ENCODE assay signal across 21 cellular contexts in genomic region chr2:42767899-42768705, GRCh38. TPM values are rescaled to one million over a fixed set of nuclear protein-coding genes. Genes with fewer than 3 reads are reported as not detected.
"Had no signal": no experiment of that assay in that cellular context is flagged by ENCODE, and none has a peak within 500 bp of the region (broad histone marks: within the 10 kb centered on the region; RNA-seq: fewer than 3 reads in every experiment).

No MANE protein-coding gene starts in this region.

- H3K27ac ChIP-seq: right atrium auricular region, stomach had no signal

- H3K4me1 ChIP-seq: right atrium auricular region had no signal

- H3K27me3 ChIP-seq: right atrium auricular region, stomach had no signal

- FAIRE-seq: small intestine, TTC549 had no signal

- H3K9me3 Mint-ChIP-seq: activated CD8-positive, alpha-beta T cell treated with anti-CD3 and anti-CD28 coated beads for 36 hours; activated naive CD8-positive, alpha-beta T cell treated with anti-CD3 and anti-CD28 coated beads, Interleukin-2, amount 10 ng/mL, durations not matched to agents 7 days and 5 days; activated T-cell treated with anti-CD3 and anti-CD28 coated beads, Interleukin-2, amount 50 U/mL, for 72 hours; brain; central memory CD8-positive, alpha-beta T cell; natural killer cell treated with Interleukin-12 subunit alpha and Interleukin-12 subunit beta and Interleukin-15 and Interleukin-18, amount 100 ng/mL, for 72 hours; WTC11 had no signal

- H3K4me3 ChIP-seq: right atrium auricular region, stomach had no signal

- DNase-seq: activated CD4-positive, alpha-beta T cell treated with anti-CD3 and anti-CD28 coated beads for 4 hours; activated CD8-positive, alpha-beta T cell treated with anti-CD3 and anti-CD28 coated beads for 36 hours; activated gamma-delta T cell treated with Interleukin-2 at 50 U/mL for 16 hours; activated naive CD8-positive, alpha-beta T cell treated with anti-CD3 and anti-CD28 coated beads, Interleukin-2, amount 10 ng/mL, durations not matched to agents 7 days and 5 days; activated T-cell treated with anti-CD3 and anti-CD28 coated beads, Interleukin-2, amount 50 U/mL, for 72 hours; effector memory CD4-positive, alpha-beta T cell; foreskin melanocyte; kidney glomerular epithelial cell; left ventricle myocardium superior; occipital lobe; small intestine; stimulated activated CD4-positive, alpha-beta T cell treated with anti-CD3 and anti-CD28 coated beads, Interleukin-4, amount 100 ng/mL, for 4 hours; stomach; T-helper 2 cell had no signal

- H3K9me3 ChIP-seq: right atrium auricular region, stomach had no signal

- H3K4me3 Mint-ChIP-seq: activated CD8-positive, alpha-beta T cell treated with anti-CD3 and anti-CD28 coated beads for 36 hours; activated naive CD8-positive, alpha-beta T cell treated with anti-CD3 and anti-CD28 coated beads, Interleukin-2, amount 10 ng/mL, durations not matched to agents 7 days and 5 days; activated T-cell treated with anti-CD3 and anti-CD28 coated beads, Interleukin-2, amount 50 U/mL, for 72 hours; brain; central memory CD8-positive, alpha-beta T cell; natural killer cell treated with Interleukin-12 subunit alpha and Interleukin-12 subunit beta and Interleukin-15 and Interleukin-18, amount 100 ng/mL, for 72 hours; WTC11 had no signal

- H3K27me3 Mint-ChIP-seq: activated CD8-positive, alpha-beta T cell treated with anti-CD3 and anti-CD28 coated beads for 36 hours; activated naive CD8-positive, alpha-beta T cell treated with anti-CD3 and anti-CD28 coated beads, Interleukin-2, amount 10 ng/mL, durations not matched to agents 7 days and 5 days; brain; central memory CD8-positive, alpha-beta T cell; natural killer cell treated with Interleukin-12 subunit alpha and Interleukin-12 subunit beta and Interleukin-15 and Interleukin-18, amount 100 ng/mL, for 72 hours; progenitor cell of endocrine pancreas had no signal

- H3K27ac Mint-ChIP-seq: activated CD8-positive, alpha-beta T cell treated with anti-CD3 and anti-CD28 coated beads for 36 hours; activated naive CD8-positive, alpha-beta T cell treated with anti-CD3 and anti-CD28 coated beads, Interleukin-2, amount 10 ng/mL, durations not matched to agents 7 days and 5 days; activated T-cell treated with anti-CD3 and anti-CD28 coated beads, Interleukin-2, amount 50 U/mL, for 72 hours; brain; natural killer cell treated with Interleukin-12 subunit alpha and Interleukin-12 subunit beta and Interleukin-15 and Interleukin-18, amount 100 ng/mL, for 72 hours; progenitor cell of endocrine pancreas; WTC11 had no signal

- H3K36me3 ChIP-seq: right atrium auricular region had no signal

- H3K4me1 Mint-ChIP-seq: brain; central memory CD8-positive, alpha-beta T cell had no signal

- H3K36me3 Mint-ChIP-seq: activated naive CD8-positive, alpha-beta T cell treated with anti-CD3 and anti-CD28 coated beads, Interleukin-2, amount 10 ng/mL, durations not matched to agents 7 days and 5 days; brain; natural killer cell treated with Interleukin-12 subunit alpha and Interleukin-12 subunit beta and Interleukin-15 and Interleukin-18, amount 100 ng/mL, for 72 hours had no signal

- ATAC-seq: activated CD8-positive, alpha-beta T cell treated with anti-CD3 and anti-CD28 coated beads for 36 hours; activated T-cell treated with anti-CD3 and anti-CD28 coated beads, Interleukin-2, amount 50 U/mL, for 72 hours; left ventricle myocardium superior; natural killer cell treated with Interleukin-12 subunit alpha and Interleukin-12 subunit beta and Interleukin-15 and Interleukin-18, amount 100 ng/mL, for 72 hours; WTC11 had no signal

RNA-seq across cellular contexts. Expression of gene OXER1, which starts 4.2 kb away (rescaled TPM):
- total RNA-seq: activated naive CD8-positive, alpha-beta T cell treated with anti-CD3 and anti-CD28 coated beads, Interleukin-2, amount 10 ng/mL, durations not matched to agents 7 days and 5 days; natural killer cell treated with Interleukin-12 subunit alpha and Interleukin-12 subunit beta and Interleukin-15 and Interleukin-18, amount 100 ng/mL, for 72 hours; occipital lobe had no signal

RNA-seq across cellular contexts. Expression of gene HAAO, which starts 24.3 kb away (rescaled TPM):
- total RNA-seq: natural killer cell treated with Interleukin-12 subunit alpha and Interleukin-12 subunit beta and Interleukin-15 and Interleukin-18, amount 100 ng/mL, for 72 hours had no signal
